In genomic region chr14:78178971-78179370, GRCh38 we compare ENCODE assay signal across 19 cellular contexts.
"Had no signal": no experiment of that assay in that cellular context is flagged by ENCODE, and none has a peak within 500 bp of the region (broad histone marks: within the 10 kb centered on the region; RNA-seq: fewer than 3 reads in every experiment).

No MANE protein-coding gene starts in this region.

- DNase-seq: dermis blood vessel endothelial cell; dorsolateral prefrontal cortex; effector CD4-positive, alpha-beta T cell; effector memory CD4-positive, alpha-beta T cell; foreskin keratinocyte; heart right ventricle; hippocampal formation; left cardiac atrium; left lung; left ventricle myocardium superior; lower lobe of right lung; mesenchymal stem cell; mucosa of descending colon; naive B cell had no signal

- FAIRE-seq: colon, endothelial cell of umbilical vein, frontal cortex, islet of Langerhans, keratinocyte had no signal
